Comparison of ENCODE assay signal across 1 cellular context in genomic region chr5:109693535-109694152, GRCh38.
TF ChIP-seq lines count a peak whose summit lies in the region.

No MANE protein-coding gene starts in this region.

TF ChIP-seq in IMR-90, 13 proteins besides CTCF, POLR2A, EP300 and RAD21:
- TF ChIP-seq MAFK (IDR thresholded peaks at IDR 0.05; ENCODE audit: low read depth, low read length): no peak
- TF ChIP-seq CEBPB (IDR thresholded peaks at IDR 0.05; ENCODE audit: low read depth, low read length): peak; percentile 57
